20 cellular contexts compared by ENCODE assay signal in genomic region chr18:36461551-36461987, GRCh38.
DNase-seq lines count a peak whose midpoint lies in the region; ATAC-seq and TF ChIP-seq lines count a peak whose summit lies in the region.
"Had no signal": no experiment of that assay in that cellular context is flagged by ENCODE, and none has a peak within 500 bp of the region (broad histone marks: within the 10 kb centered on the region; RNA-seq: fewer than 3 reads in every experiment).

No MANE protein-coding gene starts in this region.

- no peaks in the 10 kb centered on the region for H3K27me3 ChIP-seq in endodermal cell (ENCODE audit: control insufficient read depth, insufficient read depth, low read length, poor library complexity, severe bottlenecking)
- H3K27me3 ChIP-seq: BLaER1, transverse colon had no signal

- ATAC-seq in HG03521 (IDR thresholded peaks at IDR 0.05; ENCODE audit: unreplicated experiment) (no peak), GM18867 (IDR thresholded peaks at IDR 0.05; ENCODE audit: unreplicated experiment) (no peak)

- peaks cover 26% of the 10 kb centered on the region for H3K4me1 ChIP-seq in endodermal cell (ENCODE audit: control insufficient read depth, insufficient read depth, low read length)
- H3K4me1 ChIP-seq: prostate gland, transverse colon had no signal

- H3K36me3 Mint-ChIP-seq in endodermal cell (ENCODE audit: low read depth): no peaks in the 10 kb centered on the region
- H3K36me3 Mint-ChIP-seq: memory B cell had no signal

- H3K36me3 ChIP-seq in endodermal cell (ENCODE audit: control insufficient read depth, insufficient read depth, low read length): no peaks in the 10 kb centered on the region
- H3K36me3 ChIP-seq: BLaER1, prostate gland, transverse colon had no signal

- H3K27me3 Mint-ChIP-seq in endodermal cell (ENCODE audit: insufficient read depth): no peaks in the 10 kb centered on the region

- H3K27ac ChIP-seq in endodermal cell (ENCODE audit: low read depth, low read length): no peak overlapping the region
- H3K27ac ChIP-seq: BLaER1, prostate gland, transverse colon had no signal

- no peak overlapping the region for H3K4me3 Mint-ChIP-seq in endodermal cell
- H3K4me3 Mint-ChIP-seq: activated CD4-positive, alpha-beta T cell treated with anti-CD3 and anti-CD28 coated beads, Interleukin-2, amount 10 ng/mL, durations not matched to agents 7 days and 5 days; memory B cell; nephron had no signal

- no peak overlapping the region for H3K9ac ChIP-seq in endodermal cell (ENCODE audit: extremely low read depth, low read length, poor library complexity, severe bottlenecking)
- H3K9ac ChIP-seq: BLaER1 had no signal

- peaks cover 35% of the 10 kb centered on the region for H3K4me1 Mint-ChIP-seq in endodermal cell
- H3K4me1 Mint-ChIP-seq: activated CD4-positive, alpha-beta T cell treated with anti-CD3 and anti-CD28 coated beads, Interleukin-2, amount 10 ng/mL, durations not matched to agents 7 days and 5 days had no signal

- no peak for TF ChIP-seq CTCF in endodermal cell (conservative IDR thresholded peaks at IDR 0.05)

- no peak overlapping the region for H3K4me3 ChIP-seq in endodermal cell (ENCODE audit: low read length)
- H3K4me3 ChIP-seq: BLaER1, prostate gland, transverse colon had no signal

- H3K9me3 ChIP-seq in endodermal cell (ENCODE audit: control insufficient read depth, low read length): no peaks in the 10 kb centered on the region
- H3K9me3 ChIP-seq: BLaER1, prostate gland, transverse colon had no signal

- peak; percentile 40 for DNase-seq in ELR (ENCODE audit: low read depth)
- DNase-seq in M059J (ENCODE audit: low read depth): peak; percentile 71
- peak; percentile 26 for DNase-seq in endodermal cell
- peak; percentile 60 for DNase-seq in renal cortical epithelial cell (ENCODE audit: low read depth)
- no peak for DNase-seq in COLO668 (lab: John Stamatoyannopoulos, UW; ENCODE audit: unreplicated experiment)
- DNase-seq: activated CD4-positive, alpha-beta T cell treated with anti-CD3 and anti-CD28 coated beads, Interleukin-2, amount 10 ng/mL, durations not matched to agents 7 days and 5 days; dermis blood vessel endothelial cell; foreskin fibroblast; NCI-H1436 treated with DMSO at 0.1 percent for 48 hours; NCI-H524; small intestine; stimulated activated naive CD4-positive, alpha-beta T cell treated with Interleukin-2 at 50 U/mL for 16 hours; transverse colon had no signal

- H3K27ac Mint-ChIP-seq in endodermal cell: no peak overlapping the region
- H3K27ac Mint-ChIP-seq: activated T-helper 2 cell treated with anti-CD3 and anti-CD28 coated beads, Interferon-gamma antibody, Interleukin-2, Interleukin-4, amounts not matched to agents 10 μg/mL and 5 μg/mL and 100 μg/mL, durations not matched to agents 14 hours and 24 hours and 36 hours; memory B cell; nephron had no signal

- no peaks in the 10 kb centered on the region for H3K9me3 Mint-ChIP-seq in endodermal cell
- H3K9me3 Mint-ChIP-seq: activated CD4-positive, alpha-beta T cell treated with anti-CD3 and anti-CD28 coated beads, Interleukin-2, amount 10 ng/mL, durations not matched to agents 7 days and 5 days; activated T-helper 2 cell treated with anti-CD3 and anti-CD28 coated beads, Interferon-gamma antibody, Interleukin-2, Interleukin-4, amounts not matched to agents 10 μg/mL and 5 μg/mL and 100 μg/mL, durations not matched to agents 14 hours and 24 hours and 36 hours; memory B cell; nephron had no signal

- WGBS in endodermal cell (ENCODE audit: insufficient coverage in 1 of 2, insufficient read length in 1 of 2), 2 experiments: 89 to 100% methylated on average over 1 of the region's 1 CpG
